10 cellular contexts compared by ENCODE assay signal in the genomic region with DNA sequence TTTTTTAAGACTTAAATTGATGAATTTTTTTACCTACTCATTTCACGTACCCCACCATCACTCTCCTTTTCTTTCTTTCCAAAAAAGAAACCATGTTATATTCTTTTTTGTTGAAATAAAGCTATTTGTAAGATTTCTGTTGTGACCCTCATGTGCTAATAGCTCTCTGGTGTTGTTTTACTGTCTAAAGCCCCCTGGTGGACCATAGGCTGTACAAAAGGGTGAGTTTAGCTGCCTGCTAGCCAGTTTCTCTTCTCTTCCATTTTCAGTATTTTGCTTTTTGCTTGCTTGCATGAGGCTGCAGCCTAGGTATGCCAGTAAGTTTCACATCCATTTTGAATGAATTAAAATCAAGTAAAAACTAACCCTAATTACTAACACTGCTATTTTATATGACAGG. TPM values are rescaled to one million over a fixed set of nuclear protein-coding genes. Genes with fewer than 3 reads are reported as not detected.
DNase-seq lines count a peak whose midpoint lies in the region; ATAC-seq, FAIRE-seq and TF ChIP-seq lines count a peak whose summit lies in the region.
"Had no signal": no experiment of that assay in that cellular context is flagged by ENCODE, and none has a peak within 500 bp of the region (broad histone marks: within the 10 kb centered on the region; RNA-seq: fewer than 3 reads in every experiment).

No MANE protein-coding gene starts in this region.

- H3K9me1 ChIP-seq in K562 (ENCODE audit: control insufficient read depth, insufficient read depth, low read length): no peaks in the 10 kb centered on the region

- peak overlapping the region; percentile 42; the same call in 1 of the 2 replicates for H2AFZ ChIP-seq in K562 (ENCODE audit: low read depth, low read length)

- no peak overlapping the region for H3K4me3 ChIP-seq in K562
- H3K4me3 ChIP-seq: tibial nerve had no signal

- H3K9me3 ChIP-seq in K562 (replicated peaks; ENCODE audit: control insufficient read depth, insufficient read depth, low read depth, low read length): no peaks in the 10 kb centered on the region
- H3K9me3 ChIP-seq: tibial nerve had no signal

- no peak overlapping the region for H3K4me2 ChIP-seq in K562 (ENCODE audit: insufficient read depth, low read length)

- H4K20me1 ChIP-seq in K562 (replicated peaks; ENCODE audit: control insufficient read depth, insufficient read depth, low read length): no peaks in the 10 kb centered on the region

- peaks cover 8 to 23% of the 10 kb centered on the region in 2 experiments for H3K27me3 ChIP-seq in K562 (ENCODE audit: control insufficient read depth in 2 of 2, insufficient read depth in 2 of 2, low read length in 2 of 2)
- H3K27me3 ChIP-seq: tibial nerve had no signal

- no TSS peak for BruUV-seq in K562 (replicated peaks; lab: Mats Ljungman, UMichigan)

- H3K27ac ChIP-seq in K562 (ENCODE audit: extremely low read depth, low read depth, low read length): no peak overlapping the region
- H3K27ac ChIP-seq: tibial nerve had no signal

- no peaks in the 10 kb centered on the region for H3K9me3 Mint-ChIP-seq in nephron
- H3K9me3 Mint-ChIP-seq: memory B cell had no signal

- no peaks in the 10 kb centered on the region for H3K4me1 ChIP-seq in K562 (replicated peaks in 1 of 2; ENCODE audit: control insufficient read depth in 2 of 2, insufficient read depth in 2 of 2, low read length in 2 of 2)

- intact Hi-C loops in K562 (cut with micrococcal nuclease): no loop called here

- POLR2A ChIA-PET in K562 (lab: Yijun Ruan, JAX): interaction anchor here (0.8 to 1.2 kb wide), 4 partner anchors 14 to 86 kb away, joined by 3 to 4 read pairs (median 4); partner anchors contain the start of gene VAMP3

- peaks cover 9% of the 10 kb centered on the region for H3K4me1 Mint-ChIP-seq in nephron

- CTCF ChIA-PET in K562 (lab: Yijun Ruan, JAX; ENCODE audit: low intra/inter-chr PET ratio): no interaction called here

- TF ChIP-seq EP300 in K562 (IDR thresholded peaks at IDR 0.05; ENCODE audit: low read length): no peak

- 20% methylated on average over 1 of the region's 1 CpG for WGBS in K562 (ENCODE audit: insufficient coverage, low coverage, missing lambda C conversion rate)

- peak; percentile 49 to 55 (median 53); a peak in 4 of 6 replicates for TF ChIP-seq CTCF in K562 (IDR thresholded peaks at IDR 0.05 in 2 of 3, conservative IDR thresholded peaks at IDR 0.05 in 1 of 3; ENCODE audit: insufficient read depth in 2 of 3, low read depth in 1 of 3, low read length in 3 of 3)
- peak; percentile 36 to 57 (median 42) for TF ChIP-seq CTCF in nephron (IDR thresholded peaks at IDR 0.05; ENCODE audit: unreplicated experiment in 3 of 3)

- H3K27ac Mint-ChIP-seq in nephron: no peak overlapping the region
- H3K27ac Mint-ChIP-seq: memory B cell had no signal

- no peak overlapping the region for H3K4me3 Mint-ChIP-seq in nephron
- H3K4me3 Mint-ChIP-seq: memory B cell had no signal

- no peaks in the 10 kb centered on the region for H3K36me3 Mint-ChIP-seq in nephron (ENCODE audit: low read depth)
- H3K36me3 Mint-ChIP-seq: memory B cell had no signal

- H3K9ac ChIP-seq in K562 (ENCODE audit: insufficient read depth in 1 of 2, low read depth in 2 of 2, low read length in 2 of 2): no peak overlapping the region

- peaks cover 8% of the 10 kb centered on the region for H3K27me3 Mint-ChIP-seq in nephron (ENCODE audit: low read depth)
- H3K27me3 Mint-ChIP-seq: memory B cell had no signal

- no peaks in the 10 kb centered on the region for H3K36me3 ChIP-seq in K562 (ENCODE audit: control insufficient read depth, insufficient read depth, low read length)

- DNase-seq in NCI-H1092 treated with DMSO at 0.1 percent for 48 hours (lab: John Stamatoyannopoulos, UW): peak; percentile 6
- DNase-seq in NCI-H1092 (lab: John Stamatoyannopoulos, UW): no peak
- peak; percentile 12 for DNase-seq in MV-4-11 (lab: John Stamatoyannopoulos, UW)
- DNase-seq in K562 (ENCODE audit: extremely low read depth in 1 of 4, low spot score in 3 of 4): peak in 3 of 4 experiments; percentile 28 to 44 (median 29)
- DNase-seq in cerebellar nuclear complex (lab: John Stamatoyannopoulos, UW): no peak
- no peak for DNase-seq in central memory CD4-positive, alpha-beta T cell

- peak; percentile 37 for FAIRE-seq in K562 (lab: Jason Lieb, UNC)

- in situ Hi-C loops in K562 (cut with MboI): no loop called here

- TF ChIP-seq POLR2A in K562 (conservative IDR thresholded peaks at IDR 0.05): no peak

- H3K79me2 ChIP-seq in K562 (ENCODE audit: control insufficient read depth, insufficient read depth, low read length): no peaks in the 10 kb centered on the region

- ATAC-seq in K562 (peak; percentile 85), HG02623 (IDR thresholded peaks at IDR 0.05; ENCODE audit: unreplicated experiment) (no peak)

- peak in 1 of 2 experiments; percentile 28; a peak in 1 of 4 replicates for TF ChIP-seq RAD21 in K562 (CRISPR knock-in tag; conservative IDR thresholded peaks at IDR 0.05 in 1 of 2, IDR thresholded peaks at IDR 0.05 in 1 of 2)

TF ChIP-seq in K562, 482 proteins besides CTCF, POLR2A, EP300 and RAD21 (continues in another document):
- TF ChIP-seq CTCFL (IDR thresholded peaks at IDR 0.05; ENCODE audit: borderline replicate concordance, insufficient read depth, low read depth, low read length, poor library complexity, severe bottlenecking) (peak; percentile 79), BMI1 (IDR thresholded peaks at IDR 0.05; ENCODE audit: low read length) (0 out of 2 replicates have a peak, but pooled peaks have one; percentile 15), EZH2 (IDR thresholded peaks at IDR 0.05; ENCODE audit: borderline replicate concordance, low read depth, low read length) (0 out of 2 replicates have a peak, but pooled peaks have one; percentile 87)

RNA-seq across cellular contexts. Expression of gene VAMP3, which starts 15.6 kb away (rescaled TPM):
- 24.9 and 56.1 TPM in 2 replicates for total RNA-seq in K562 (2011; cell fraction: chromatin; rRNA removed; ENCODE audit: low replicate concordance)
- 24.0 and 34.6 TPM in 2 replicates for total RNA-seq in K562 (2011; cell fraction: nucleolus; rRNA removed)
- 40.5 and 49.5 TPM in 2 replicates for total RNA-seq in K562 (2011; cell fraction: nucleoplasm; rRNA removed)
- total RNA-seq in K562 (2014; rRNA removed) (31.9 and 39.4 TPM in 2 replicates), K562 (2014; rRNA removed; fragmentation: Illumina TruSeq; extraction: Trizol) (58.0 and 64.7 TPM in 2 replicates), K562 (2015; rRNA removed; fragmentation: Illumina TruSeq; extraction: Trizol) (53.9 and 61.4 TPM in 2 replicates), K562 (2021) (47.5 and 48.3 TPM in 2 replicates)
- polyA plus RNA-seq in K562 (2011; rRNA removed) (68.8 and 71.3 TPM in 2 replicates), K562 (2014; fragmentation: Illumina TruSeq; extraction: Trizol) (52.3 and 61.3 TPM in 2 replicates), K562 (2014; fragmentation: Nextera tagmentation; extraction: Ambion mirVana) (10 to 100 TPM; 27.1 to 43.2 TPM), K562 (2014; rRNA removed) (39.1 and 45.2 TPM in 2 replicates)
- 22.2 and 44.4 TPM in 2 replicates for polyA plus RNA-seq in K562 (2011; cell fraction: cytosol; rRNA removed)
- 30.6 and 47.7 TPM in 2 replicates for polyA plus RNA-seq in K562 (2011; cell fraction: nucleus; rRNA removed)
- polyA plus RNA-seq in K562 (2012): 34.8 and 38.3 TPM in 2 replicates
- polyA minus RNA-seq in K562 (2011; rRNA and poly(A)+ RNA removed): 51.4 and 53.4 TPM in 2 replicates
- 27.1 and 29.0 TPM in 2 replicates for polyA minus RNA-seq in K562 (2011; cell fraction: cytosol; rRNA and poly(A)+ RNA removed)
- 13.9 and 26.5 TPM in 2 replicates for polyA minus RNA-seq in K562 (2011; cell fraction: nucleus; rRNA and poly(A)+ RNA removed)

RNA-seq across cellular contexts. Expression of gene PER3, which starts 28.6 kb away (rescaled TPM):
- 15.2 and 32.2 TPM in 2 replicates for total RNA-seq in K562 (2011; cell fraction: chromatin; rRNA removed; ENCODE audit: low replicate concordance)
- total RNA-seq in K562 (2011; cell fraction: nucleolus; rRNA removed): 6.7 and 10.0 TPM in 2 replicates
- total RNA-seq in K562 (2011; cell fraction: nucleoplasm; rRNA removed): 16.4 and 18.2 TPM in 2 replicates
- total RNA-seq in K562 (2014; rRNA removed): 11.9 and 12.9 TPM in 2 replicates
- total RNA-seq in K562 (2014; rRNA removed; fragmentation: Illumina TruSeq; extraction: Trizol): 18.4 and 19.7 TPM in 2 replicates
- total RNA-seq in K562 (2015; rRNA removed; fragmentation: Illumina TruSeq; extraction: Trizol): 14.1 and 14.2 TPM in 2 replicates
- 15.7 and 16.8 TPM in 2 replicates for total RNA-seq in K562 (2021)
- 18.9 and 22.5 TPM in 2 replicates for polyA plus RNA-seq in K562 (2011; rRNA removed)
- polyA plus RNA-seq in K562 (2011; cell fraction: cytosol; rRNA removed): 13.3 and 14.8 TPM in 2 replicates
- 8.9 and 10.3 TPM in 2 replicates for polyA plus RNA-seq in K562 (2011; cell fraction: nucleus; rRNA removed)
- polyA plus RNA-seq in K562 (2012): 8.3 and 8.9 TPM in 2 replicates
- 16.3 and 18.7 TPM in 2 replicates for polyA plus RNA-seq in K562 (2014; fragmentation: Illumina TruSeq; extraction: Trizol)
- 10 to 100 TPM; 12.0 to 14.6 TPM for polyA plus RNA-seq in K562 (2014; fragmentation: Nextera tagmentation; extraction: Ambion mirVana)
- 14.0 and 16.5 TPM in 2 replicates for polyA plus RNA-seq in K562 (2014; rRNA removed)
- 28.5 and 35.0 TPM in 2 replicates for polyA minus RNA-seq in K562 (2011; rRNA and poly(A)+ RNA removed)
- 12.8 and 15.0 TPM in 2 replicates for polyA minus RNA-seq in K562 (2011; cell fraction: cytosol; rRNA and poly(A)+ RNA removed)
- 5.7 and 9.9 TPM in 2 replicates for polyA minus RNA-seq in K562 (2011; cell fraction: nucleus; rRNA and poly(A)+ RNA removed)

Comparison
In these comparisons a context has a peak if more than half of its experiments do, and no peak if none do; other contexts are left out.
1. DNase-seq: peak in NCI-H1092 treated with DMSO at 0.1 percent for 48 hours (single experiment), MV-4-11 (single experiment) and K562 (3 of 4); none in NCI-H1092 (single experiment), cerebellar nuclear complex (0 of 2) and central memory CD4-positive, alpha-beta T cell (single experiment).